In the genomic region with DNA sequence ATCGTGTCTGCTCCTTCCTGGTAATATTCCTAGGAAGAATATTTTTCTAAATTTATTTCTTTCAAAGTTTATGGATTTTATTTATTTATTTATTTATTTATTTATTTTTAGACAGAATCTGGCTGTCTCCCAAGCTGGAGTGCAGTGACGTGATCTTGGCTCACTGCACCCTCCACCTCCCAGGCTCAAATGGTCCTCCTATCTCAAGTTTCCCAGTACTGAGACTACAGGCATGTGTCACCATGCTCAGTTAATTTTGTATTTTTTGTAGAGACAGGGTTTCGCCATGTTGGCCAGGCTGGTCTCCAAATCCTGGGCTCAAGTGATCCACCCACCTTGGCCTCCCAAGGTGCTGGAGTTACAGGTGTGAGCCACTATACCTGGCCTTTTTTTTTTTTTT, we compare ENCODE assay signal across 18 cellular contexts. TPM values are rescaled to one million over a fixed set of nuclear protein-coding genes. Genes with fewer than 3 reads are reported as not detected.
A peak's percentile ranks its signal among the peaks of the same experiment; 100 is the strongest.
DNase-seq lines count a peak whose midpoint lies in the region; ATAC-seq, FAIRE-seq and TF ChIP-seq lines count a peak whose summit lies in the region.
"Had no signal": no experiment of that assay in that cellular context is flagged by ENCODE, and none has a peak within 500 bp of the region (broad histone marks: within the 10 kb centered on the region; RNA-seq: fewer than 3 reads in every experiment).

No MANE protein-coding gene starts in this region.

- H3K27ac Mint-ChIP-seq in endothelial cell (ENCODE audit: unreplicated experiment): no peak overlapping the region
- H3K27ac Mint-ChIP-seq: CD14-positive monocyte had no signal

- CTCF ChIA-PET in K562 (lab: Yijun Ruan, JAX; ENCODE audit: low intra/inter-chr PET ratio): no interaction called here

- no TSS peak for BruUV-seq in K562 (replicated peaks; lab: Mats Ljungman, UMichigan)

- no peak overlapping the region for H3K27ac ChIP-seq in K562 (ENCODE audit: extremely low read depth, low read depth, low read length)
- H3K27ac ChIP-seq in right cardiac atrium (ENCODE audit: low read length): peak overlapping the region; percentile 17
- peak overlapping the region; percentile 34 for H3K27ac ChIP-seq in skeletal muscle tissue (ENCODE audit: low read depth, low read length)
- no peak overlapping the region for H3K27ac ChIP-seq in foreskin keratinocyte
- no peak overlapping the region for H3K27ac ChIP-seq in testis
- H3K27ac ChIP-seq: Peyer's patch had no signal

- no peaks in the 10 kb centered on the region for H3K4me1 Mint-ChIP-seq in endothelial cell (ENCODE audit: unreplicated experiment)

- FAIRE-seq in K562 (lab: Jason Lieb, UNC): no peak

- H3K9me3 ChIP-seq in K562 (replicated peaks; ENCODE audit: control insufficient read depth, insufficient read depth, low read depth, low read length) (no peaks in the 10 kb centered on the region), right cardiac atrium (ENCODE audit: control insufficient read depth, low read length) (no peaks in the 10 kb centered on the region), skeletal muscle tissue (ENCODE audit: control insufficient read depth in 3 of 3, low read length in 3 of 3) (no peaks in the 10 kb centered on the region), testis (no peaks in the 10 kb centered on the region)
- H3K9me3 ChIP-seq: Peyer's patch had no signal

- no peaks in the 10 kb centered on the region for H3K27me3 Mint-ChIP-seq in endothelial cell (ENCODE audit: unreplicated experiment)

- no peak for TF ChIP-seq RAD21 in K562 (CRISPR knock-in tag; conservative IDR thresholded peaks at IDR 0.05 in 1 of 2, IDR thresholded peaks at IDR 0.05 in 1 of 2)

- no peak for TF ChIP-seq CTCF in K562 (IDR thresholded peaks at IDR 0.05 in 2 of 3, conservative IDR thresholded peaks at IDR 0.05 in 1 of 3; ENCODE audit: insufficient read depth in 2 of 3, low read depth in 1 of 3, low read length in 3 of 3)
- TF ChIP-seq CTCF in fibroblast of mammary gland (conservative IDR thresholded peaks at IDR 0.05; ENCODE audit: control insufficient read depth, insufficient read depth, low read depth, low read length): no peak
- TF ChIP-seq CTCF in endothelial cell (IDR thresholded peaks at IDR 0.05; ENCODE audit: unreplicated experiment): no peak
- TF ChIP-seq CTCF in foreskin keratinocyte (conservative IDR thresholded peaks at IDR 0.05): no peak
- TF ChIP-seq CTCF in testis (IDR thresholded peaks at IDR 0.05): no peak

- no peak overlapping the region for H3K4me2 ChIP-seq in K562 (ENCODE audit: insufficient read depth, low read length)

- TF ChIP-seq EP300 in K562 (IDR thresholded peaks at IDR 0.05; ENCODE audit: low read length): no peak

- H3K9ac ChIP-seq in K562 (ENCODE audit: insufficient read depth in 1 of 2, low read depth in 2 of 2, low read length in 2 of 2): no peak overlapping the region
- H3K9ac ChIP-seq in skeletal muscle tissue (ENCODE audit: low read depth in 1 of 3, low read length in 3 of 3): no peak overlapping the region

- H2AFZ ChIP-seq in K562 (ENCODE audit: low read depth, low read length): no peak overlapping the region

- H3K27me3 ChIP-seq in K562 (ENCODE audit: control insufficient read depth in 2 of 2, insufficient read depth in 2 of 2, low read length in 2 of 2) (no peaks in the 10 kb centered on the region), right cardiac atrium (ENCODE audit: control insufficient read depth, insufficient read depth) (no peaks in the 10 kb centered on the region), skeletal muscle tissue (ENCODE audit: control insufficient read depth in 3 of 3, insufficient read depth in 3 of 3, low read length in 3 of 3) (no peaks in the 10 kb centered on the region), foreskin keratinocyte (no peaks in the 10 kb centered on the region), testis (no peaks in the 10 kb centered on the region)
- H3K27me3 ChIP-seq: Peyer's patch had no signal

- TF ChIP-seq POLR2A in K562 (conservative IDR thresholded peaks at IDR 0.05): no peak
- no peak for TF ChIP-seq POLR2A in testis (IDR thresholded peaks at IDR 0.05)

- DNase-seq in K562 (ENCODE audit: extremely low read depth in 1 of 4, low spot score in 3 of 4): no peak
- DNase-seq in fibroblast of mammary gland (ENCODE audit: low read depth): peak; percentile 51
- DNase-seq in right cardiac atrium: peak; percentile 27 to 55 (median 54)
- no peak for DNase-seq in NCI-H345 (lab: John Stamatoyannopoulos, UW)
- no peak for DNase-seq in endothelial cell (ENCODE audit: low spot score)
- DNase-seq in foreskin keratinocyte: no peak
- DNase-seq in testis: no peak
- DNase-seq: COR-L47, DMS153, H7, Karpas-422, NCI-H1105 treated with DMSO at 0.1 percent for 48 hours, NCI-H1930, NCI-H2171, NCI-H82, Peyer's patch had no signal

- H3K4me3 Mint-ChIP-seq in endothelial cell (ENCODE audit: unreplicated experiment): no peak overlapping the region
- H3K4me3 Mint-ChIP-seq: CD14-positive monocyte had no signal

- no peaks in the 10 kb centered on the region for H4K20me1 ChIP-seq in K562 (replicated peaks; ENCODE audit: control insufficient read depth, insufficient read depth, low read length)

- H3K4me3 ChIP-seq in K562 (no peak overlapping the region), fibroblast of mammary gland (ENCODE audit: control insufficient read depth, low read depth, low read length) (no peak overlapping the region), right cardiac atrium (ENCODE audit: low read length) (no peak overlapping the region), skeletal muscle tissue (ENCODE audit: low read length in 3 of 3) (no peak overlapping the region), testis (no peak overlapping the region)
- H3K4me3 ChIP-seq: Peyer's patch had no signal

- H3K36me3 Mint-ChIP-seq in endothelial cell (ENCODE audit: low read depth, unreplicated experiment): no peaks in the 10 kb centered on the region

- 83% methylated on average over 3 of the region's 3 CpGs for WGBS in K562 (ENCODE audit: insufficient coverage, low coverage, missing lambda C conversion rate)
- 47% methylated on average over 3 of the region's 3 CpGs for WGBS in right cardiac atrium
- 62 to 68% methylated on average over 3 of the region's 3 CpGs for WGBS in testis, 2 donors

- no peaks in the 10 kb centered on the region for H3K9me1 ChIP-seq in K562 (ENCODE audit: control insufficient read depth, insufficient read depth, low read length)

- ATAC-seq in K562 (peak; percentile 63; the same call in 2 of the 3 replicates), right cardiac atrium (peak; percentile 78 to 85), foreskin keratinocyte (no peak)

- H3K4me1 ChIP-seq in K562 (replicated peaks in 1 of 2; ENCODE audit: control insufficient read depth in 2 of 2, insufficient read depth in 2 of 2, low read length in 2 of 2): no peaks in the 10 kb centered on the region
- H3K4me1 ChIP-seq in right cardiac atrium (ENCODE audit: control insufficient read depth, insufficient read depth, low read length): peaks cover 11% of the 10 kb centered on the region
- H3K4me1 ChIP-seq in skeletal muscle tissue (ENCODE audit: control insufficient read depth in 3 of 3, insufficient read depth in 3 of 3, low read length in 3 of 3): peaks cover 25 to 44% (median 35%) of the 10 kb centered on the region in 3 donors
- peaks cover 22% of the 10 kb centered on the region for H3K4me1 ChIP-seq in foreskin keratinocyte
- no peaks in the 10 kb centered on the region for H3K4me1 ChIP-seq in testis

- in situ Hi-C loops in K562 (cut with MboI): no loop called here

- POLR2A ChIA-PET in K562 (lab: Yijun Ruan, JAX): no interaction called here

- H3K36me3 ChIP-seq in K562 (ENCODE audit: control insufficient read depth, insufficient read depth, low read length) (no peaks in the 10 kb centered on the region; the same call in 2 of the 3 replicates), skeletal muscle tissue (ENCODE audit: control insufficient read depth in 3 of 3, insufficient read depth in 3 of 3, low read length in 3 of 3) (no peaks in the 10 kb centered on the region), testis (ENCODE audit: low read depth, missing control alignments) (no peaks in the 10 kb centered on the region)
- H3K36me3 ChIP-seq: Peyer's patch had no signal

- peaks cover 20% of the 10 kb centered on the region; the same call in 2 of the 3 replicates for H3K79me2 ChIP-seq in K562 (ENCODE audit: control insufficient read depth, insufficient read depth, low read length)

- intact Hi-C loops in K562 (cut with micrococcal nuclease): no loop called here
- intact Hi-C loops in right cardiac atrium (cut with DNase I): no loop called here
- intact Hi-C loops in testis (cut with DNase I; ENCODE audit: low total_unique reads): no loop called here

- no peaks in the 10 kb centered on the region for H3K9me3 Mint-ChIP-seq in endothelial cell (ENCODE audit: unreplicated experiment)
- H3K9me3 Mint-ChIP-seq: CD14-positive monocyte had no signal

TF ChIP-seq in K562, 482 proteins besides CTCF, POLR2A, EP300 and RAD21 (continues in another document):
- TF ChIP-seq RBBP5 (IDR thresholded peaks at IDR 0.05; ENCODE audit: borderline replicate concordance, insufficient read depth, low read length, poor library complexity, severe bottlenecking): no peak

RNA-seq across cellular contexts. Expression of a gene that starts 49.0 kb away (rescaled TPM):
- 262 and 263 TPM in 2 replicates for total RNA-seq in K562 (2011; cell fraction: chromatin; rRNA removed; ENCODE audit: low replicate concordance)
- total RNA-seq in K562 (2011; cell fraction: nucleolus; rRNA removed): 100 and 103 TPM in 2 replicates
- total RNA-seq in K562 (2011; cell fraction: nucleoplasm; rRNA removed): 170 and 292 TPM in 2 replicates
- total RNA-seq in K562 (2014; rRNA removed): 36.9 and 48.3 TPM in 2 replicates
- total RNA-seq in K562 (2014; rRNA removed; fragmentation: Illumina TruSeq; extraction: Trizol): 79.8 and 82.1 TPM in 2 replicates
- 58.5 and 62.5 TPM in 2 replicates for total RNA-seq in K562 (2015; rRNA removed; fragmentation: Illumina TruSeq; extraction: Trizol)
- 89.9 and 97.5 TPM in 2 replicates for total RNA-seq in K562 (2021)
- 100 and 126 TPM in 2 replicates for polyA plus RNA-seq in K562 (2011; rRNA removed)
- 84.4 and 144 TPM in 2 replicates for polyA plus RNA-seq in K562 (2011; cell fraction: cytosol; rRNA removed)
- 60.0 and 82.0 TPM in 2 replicates for polyA plus RNA-seq in K562 (2011; cell fraction: nucleus; rRNA removed)
- polyA plus RNA-seq in K562 (2012): 42.7 and 55.2 TPM in 2 replicates
- 117 and 127 TPM in 2 replicates for polyA plus RNA-seq in K562 (2014; fragmentation: Illumina TruSeq; extraction: Trizol)
- polyA plus RNA-seq in K562 (2014; fragmentation: Nextera tagmentation; extraction: Ambion mirVana): 10 to 100 TPM; 42.2 to 55.8 TPM
- 39.0 and 47.9 TPM in 2 replicates for polyA plus RNA-seq in K562 (2014; rRNA removed)
- polyA minus RNA-seq in K562 (2011; rRNA and poly(A)+ RNA removed): 213 and 326 TPM in 2 replicates
- 60.9 and 98.0 TPM in 2 replicates for polyA minus RNA-seq in K562 (2011; cell fraction: cytosol; rRNA and poly(A)+ RNA removed)
- polyA minus RNA-seq in K562 (2011; cell fraction: nucleus; rRNA and poly(A)+ RNA removed): 172 and 173 TPM in 2 replicates
- total RNA-seq in right cardiac atrium: 100 to 1,000 TPM; 511 to 778 (median 584) TPM
- polyA plus RNA-seq in right cardiac atrium: 407 TPM
- total RNA-seq in skeletal muscle tissue: 311 TPM
- total RNA-seq in endothelial cell (ENCODE audit: unreplicated experiment): 83.5 TPM
- 119 and 137 TPM in 2 replicates for total RNA-seq in foreskin keratinocyte
- polyA plus RNA-seq in foreskin keratinocyte: 24.2 and 26.2 TPM in 2 replicates
- 10 to 100 TPM; 86.1 to 86.8 TPM for total RNA-seq in testis
- 45.5 TPM for polyA plus RNA-seq in testis (ENCODE audit: insufficient read depth, low read depth, low replicate concordance)

Comparison
In these comparisons a context has a peak if more than half of its experiments do, and no peak if none do; other contexts are left out.
1. DNase-seq: peak in fibroblast of mammary gland (single experiment) and right cardiac atrium (3 of 3); none in K562 (0 of 4), NCI-H345 (single experiment), endothelial cell (single experiment), foreskin keratinocyte (0 of 2) and testis (single experiment).
2. H3K27ac ChIP-seq: peak in right cardiac atrium (single experiment) and skeletal muscle tissue (single experiment); none in K562 (single experiment), foreskin keratinocyte (single experiment) and testis (0 of 2).